Comparison of ENCODE assay signal across 8 cellular contexts in the genomic region with DNA sequence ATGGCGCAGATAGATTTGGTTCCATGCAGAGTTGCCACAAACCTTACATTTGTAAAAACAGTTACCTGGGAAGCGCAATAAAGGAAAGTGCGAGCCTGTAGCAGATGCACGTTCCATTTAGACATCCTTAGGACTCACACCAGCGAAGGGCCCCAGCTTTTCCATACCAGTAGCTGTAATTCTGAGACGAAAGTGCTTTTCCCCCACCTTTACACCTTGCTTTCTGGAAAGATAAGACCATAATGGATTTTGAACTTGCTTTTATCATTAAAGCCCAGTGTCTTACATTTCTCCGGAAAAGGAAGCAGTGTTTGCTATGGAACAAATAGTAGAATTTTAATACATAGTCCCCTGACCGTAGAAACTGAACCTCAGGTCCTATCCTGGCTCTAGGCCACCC. TPM values are rescaled to one million over a fixed set of nuclear protein-coding genes. Genes with fewer than 3 reads are reported as not detected.
DNase-seq lines count a peak whose midpoint lies in the region; ATAC-seq and TF ChIP-seq lines count a peak whose summit lies in the region.

No MANE protein-coding gene starts in this region.

- H3K36me3 ChIP-seq in left ventricle myocardium inferior = no peaks in the 10 kb centered on the region
- no peaks in the 10 kb centered on the region for H3K36me3 ChIP-seq in aorta (ENCODE audit: control insufficient read depth in 1 of 2, insufficient read depth in 2 of 2, low read length in 1 of 2)

- peak overlapping the region; percentile 73 for H3K27ac ChIP-seq in left ventricle myocardium inferior (replicated peaks)
- H3K27ac ChIP-seq in aorta (ENCODE audit: low read depth in 1 of 2, low read length in 2 of 2) = no peak overlapping the region

- 60 to 63% methylated on average over 8 of the region's 8 CpGs for WGBS in aorta, 2 donors

- no peak for DNase-seq in left ventricle myocardium inferior
- DNase-seq in left ventricle myocardium superior = no peak
- no peak for DNase-seq in cardiac fibroblast (ENCODE audit: low read depth in 2 of 2)
- DNase-seq in aorta = no peak
- no peak for DNase-seq in GOT3 (lab: John Stamatoyannopoulos, UW)
- DNase-seq in NCI-H1417 (lab: John Stamatoyannopoulos, UW) = no peak

- TF ChIP-seq CTCF in left ventricle myocardium inferior (IDR thresholded peaks at IDR 0.05; ENCODE audit: borderline replicate concordance) (no peak), cardiac fibroblast (IDR thresholded peaks at IDR 0.05; ENCODE audit: low read depth, low read length) (no peak)

- peak overlapping the region; percentile 87 for H3K4me3 ChIP-seq in left ventricle myocardium inferior
- H3K4me3 ChIP-seq in cardiac fibroblast (replicated peaks in 1 of 2; ENCODE audit: low read depth in 2 of 2, low read length in 2 of 2) = peak overlapping the region; percentile 71 to 81
- peak overlapping the region; percentile 60 for H3K4me3 ChIP-seq in mononuclear cell (ENCODE audit: low read length)
- peak overlapping the region; percentile 40 to 50 for H3K4me3 ChIP-seq in aorta (ENCODE audit: low read length in 2 of 2)

- H3K9me3 ChIP-seq in left ventricle myocardium inferior (replicated peaks) (no peaks in the 10 kb centered on the region), mononuclear cell (ENCODE audit: low read depth, low read length) (no peaks in the 10 kb centered on the region), aorta (ENCODE audit: control insufficient read depth, low read length) (no peaks in the 10 kb centered on the region)

- intact Hi-C loops in left ventricle myocardium inferior (cut with micrococcal nuclease) (no loop called here), left ventricle myocardium superior (cut with micrococcal nuclease) (no loop called here), aorta (cut with DNase I) (loop anchor here in 1 of 2 donors (1.0 kb wide), 1 partner anchor 12 kb away; a partner anchor contains a TSS)

- no peak for ATAC-seq in left ventricle myocardium superior
- ATAC-seq in aorta (ENCODE audit: low FRiP score) = no peak
- no peak for ATAC-seq in GM21786 (IDR thresholded peaks at IDR 0.05; ENCODE audit: unreplicated experiment)

- H3K4me1 ChIP-seq in left ventricle myocardium inferior = peaks cover 18% of the 10 kb centered on the region
- peaks cover 9% of the 10 kb centered on the region for H3K4me1 ChIP-seq in mononuclear cell (ENCODE audit: insufficient read depth, low read length)
- H3K4me1 ChIP-seq in aorta (ENCODE audit: control insufficient read depth in 1 of 2, insufficient read depth in 2 of 2, low read length in 2 of 2) = no peaks in the 10 kb centered on the region

- H3K27me3 ChIP-seq in left ventricle myocardium inferior (ENCODE audit: low read depth) (no peaks in the 10 kb centered on the region), mononuclear cell (ENCODE audit: insufficient read depth, low read length) (no peaks in the 10 kb centered on the region), aorta (ENCODE audit: control insufficient read depth in 1 of 2, insufficient read depth in 2 of 2, low read length in 1 of 2) (no peaks in the 10 kb centered on the region)

RNA-seq across cellular contexts. Expression of a gene that starts 0.6 kb away (rescaled TPM):
- 4.8 TPM for total RNA-seq in left ventricle myocardium inferior
- 2.8 TPM for total RNA-seq in left ventricle myocardium superior
- total RNA-seq in mononuclear cell = 8.4 TPM
- total RNA-seq in aorta = 1 to 10 TPM; 3.4 to 4.4 TPM
- 1 to 10 TPM; 6.2 to 9.9 TPM for polyA plus RNA-seq in aorta

RNA-seq across cellular contexts. Expression of a gene that starts 11.7 kb away (rescaled TPM):
- total RNA-seq in left ventricle myocardium inferior = 28.2 TPM
- total RNA-seq in left ventricle myocardium superior = 27.3 TPM
- total RNA-seq in mononuclear cell = 123 TPM
- total RNA-seq in aorta = 10 to 100 TPM; 60.1 to 90.5 TPM
- polyA plus RNA-seq in aorta = 10 to 100 TPM in 1 of 2 donors, 1 to 10 TPM in 1; 6.6 to 13.6 TPM

RNA-seq across cellular contexts. Expression of a gene that starts 58.9 kb away (rescaled TPM):
- total RNA-seq in left ventricle myocardium inferior (43.4 TPM), left ventricle myocardium superior (49.6 TPM), mononuclear cell (0.10 TPM), aorta (10 to 100 TPM; 17.4 to 29.9 TPM)
- polyA plus RNA-seq in aorta = 10 to 100 TPM; 10.3 to 20.3 TPM

Comparison
In these comparisons a context has a peak if more than half of its experiments do, and no peak if none do; other contexts are left out.
1. RNA of a gene that starts 58.9 kb away (total RNA-seq): 49.6 TPM in left ventricle myocardium superior (single experiment), 43.4 TPM in left ventricle myocardium inferior (single experiment) and 17.4 to 29.9 TPM in aorta; 0.10 TPM in mononuclear cell (single experiment); every median in the first group is over 10 times any median in the second.
2. Peak in every context shown above with its lines, with median percentiles within 50 percentile points of each other: H3K4me3 ChIP-seq.